Comparison of ENCODE assay signal across 21 cellular contexts in genomic region chr17:42309142-42309541, GRCh38. TPM values are rescaled to one million over a fixed set of nuclear protein-coding genes. Genes with fewer than 3 reads are reported as not detected.
DNase-seq lines count a peak whose midpoint lies in the region; TF ChIP-seq lines count a peak whose summit lies in the region.
"Had no signal": no experiment of that assay in that cellular context is flagged by ENCODE, and none has a peak within 500 bp of the region (broad histone marks: within the 10 kb centered on the region; RNA-seq: fewer than 3 reads in every experiment).

No MANE protein-coding gene starts in this region.

- H3K27ac Mint-ChIP-seq in activated CD4-positive, alpha-beta T cell treated with anti-CD3 and anti-CD28 coated beads, Interleukin-2, amount 10 ng/mL, durations not matched to agents 24 days and 14 days, result peak overlapping the region; percentile 84
- no peak overlapping the region for H3K27ac Mint-ChIP-seq in activated CD4-positive, alpha-beta T cell treated with anti-CD3 and anti-CD28 coated beads, Interleukin-2, amount 10 ng/mL, durations not matched to agents 7 days and 5 days

- peaks cover 23 to 49% (median 46%) of the 10 kb centered on the region in 4 donors for H3K4me1 ChIP-seq in esophagus muscularis mucosa
- peaks cover 22 to 53% (median 38%) of the 10 kb centered on the region in 4 donors for H3K4me1 ChIP-seq in stomach

- H3K9me3 ChIP-seq in SK-N-MC (ENCODE audit: low read depth, low read length) (no peaks in the 10 kb centered on the region), esophagus muscularis mucosa (no peaks in the 10 kb centered on the region), stomach (no peaks in the 10 kb centered on the region)
- H3K9me3 ChIP-seq: BLaER1 treated with 17β-estradiol and CSF1 and Interleukin-3, amounts not matched to agents 10 nM and 100 nM; tibial artery had no signal

- peaks cover 59% of the 10 kb centered on the region for H3K4me1 Mint-ChIP-seq in activated CD4-positive, alpha-beta T cell treated with anti-CD3 and anti-CD28 coated beads, Interleukin-2, amount 10 ng/mL, durations not matched to agents 24 days and 14 days
- H3K4me1 Mint-ChIP-seq in activated CD4-positive, alpha-beta T cell treated with anti-CD3 and anti-CD28 coated beads, Interleukin-2, amount 10 ng/mL, durations not matched to agents 7 days and 5 days, result peaks cover 71% of the 10 kb centered on the region

- H3K4me3 Mint-ChIP-seq in activated CD4-positive, alpha-beta T cell treated with anti-CD3 and anti-CD28 coated beads, Interleukin-2, amount 10 ng/mL, durations not matched to agents 24 days and 14 days, result no peak overlapping the region
- H3K4me3 Mint-ChIP-seq in activated CD4-positive, alpha-beta T cell treated with anti-CD3 and anti-CD28 coated beads, Interleukin-2, amount 10 ng/mL, durations not matched to agents 7 days and 5 days, result no peak overlapping the region

- intact Hi-C loops in activated CD4-positive, alpha-beta T cell treated with anti-CD3 and anti-CD28 coated beads, Interleukin-2, amount 10 ng/mL, durations not matched to agents 24 days and 14 days (cut with micrococcal nuclease), result no loop called here
- intact Hi-C loops in esophagus muscularis mucosa (cut with DNase I), result no loop called here
- intact Hi-C loops in stomach (cut with DNase I; ENCODE audit: low total_unique reads), result no loop called here

- 86% methylated on average over 6 of the region's 9 CpGs for WGBS in esophagus muscularis mucosa
- WGBS in stomach, 5 donors, result 82 to 91% (median 89%) methylated on average over 9 of the region's 9 CpGs

- TF ChIP-seq POLR2A in esophagus muscularis mucosa (IDR thresholded peaks at IDR 0.05; ENCODE audit: low read depth), result no peak
- TF ChIP-seq POLR2A in stomach (IDR thresholded peaks at IDR 0.05), result no peak

- DNase-seq in activated CD4-positive, alpha-beta T cell treated with anti-CD3 and anti-CD28 coated beads, Interleukin-2, amount 10 ng/mL, durations not matched to agents 24 days and 14 days, result no peak
- DNase-seq in activated CD4-positive, alpha-beta T cell treated with anti-CD3 and anti-CD28 coated beads, Interleukin-2, amount 10 ng/mL, durations not matched to agents 7 days and 5 days, result no peak
- DNase-seq in SK-N-MC (ENCODE audit: low read depth, low spot score), result no peak
- DNase-seq in esophagus muscularis mucosa (ENCODE audit: extremely low spot score), result no peak
- no peak for DNase-seq in stomach
- no peak for DNase-seq in NCI-H1930 (lab: John Stamatoyannopoulos, UW)
- DNase-seq in EL, result no peak
- DNase-seq in NCI-H2029 treated with DMSO at 0.1 percent for 48 hours (lab: John Stamatoyannopoulos, UW), result no peak
- DNase-seq: activated CD4-positive, alpha-beta T cell treated with anti-CD3 and anti-CD28 coated beads for 48 hours; activated T-cell treated with anti-CD3 and anti-CD28 coated beads, Interleukin-2, amount 50 U/mL, for 1 hour; anterior cingulate cortex; DMS53; foreskin fibroblast; NCI-H1048; NCI-H2171; NCI-H748 treated with DMSO at 0.1 percent for 48 hours; occipital lobe; stimulated activated CD4-positive, alpha-beta T cell treated with anti-CD3 and anti-CD28 coated beads, Interleukin-2, amount 100 ng/mL, for 24 hours; tibial artery had no signal

- TF ChIP-seq CTCF in esophagus muscularis mucosa (IDR thresholded peaks at IDR 0.05), result no peak
- no peak for TF ChIP-seq CTCF in stomach (IDR thresholded peaks at IDR 0.05)

- no peaks in the 10 kb centered on the region for H3K9me3 Mint-ChIP-seq in activated CD4-positive, alpha-beta T cell treated with anti-CD3 and anti-CD28 coated beads, Interleukin-2, amount 10 ng/mL, durations not matched to agents 24 days and 14 days
- no peaks in the 10 kb centered on the region for H3K9me3 Mint-ChIP-seq in activated CD4-positive, alpha-beta T cell treated with anti-CD3 and anti-CD28 coated beads, Interleukin-2, amount 10 ng/mL, durations not matched to agents 7 days and 5 days

- H3K36me3 ChIP-seq in SK-N-MC (ENCODE audit: insufficient read depth, low read length), result peaks cover 4% of the 10 kb centered on the region; the same call in 1 of the 2 replicates
- H3K36me3 ChIP-seq in esophagus muscularis mucosa, result peaks cover 37 to 93% (median 76%) of the 10 kb centered on the region in 4 donors
- peaks cover 44 to 99% (median 91%) of the 10 kb centered on the region in 4 donors for H3K36me3 ChIP-seq in stomach

- POLR2A ChIA-PET in activated CD4-positive, alpha-beta T cell treated with anti-CD3 and anti-CD28 coated beads, Interleukin-2, amount 10 ng/mL, durations not matched to agents 7 days and 5 days (lab: Charles Lee), result no interaction called here

- H3K9ac ChIP-seq in SK-N-MC (ENCODE audit: insufficient read length), result peak overlapping the region; percentile 26

- no peaks in the 10 kb centered on the region for H3K27me3 Mint-ChIP-seq in activated CD4-positive, alpha-beta T cell treated with anti-CD3 and anti-CD28 coated beads, Interleukin-2, amount 10 ng/mL, durations not matched to agents 24 days and 14 days
- no peaks in the 10 kb centered on the region for H3K27me3 Mint-ChIP-seq in activated CD4-positive, alpha-beta T cell treated with anti-CD3 and anti-CD28 coated beads, Interleukin-2, amount 10 ng/mL, durations not matched to agents 7 days and 5 days

- peaks cover 84% of the 10 kb centered on the region for H3K36me3 Mint-ChIP-seq in activated CD4-positive, alpha-beta T cell treated with anti-CD3 and anti-CD28 coated beads, Interleukin-2, amount 10 ng/mL, durations not matched to agents 24 days and 14 days (ENCODE audit: low read depth)
- H3K36me3 Mint-ChIP-seq in activated CD4-positive, alpha-beta T cell treated with anti-CD3 and anti-CD28 coated beads, Interleukin-2, amount 10 ng/mL, durations not matched to agents 7 days and 5 days (ENCODE audit: low read depth), result peaks cover 75% of the 10 kb centered on the region

- H3K4me3 ChIP-seq in SK-N-MC (no peak overlapping the region), esophagus muscularis mucosa (no peak overlapping the region), stomach (no peak overlapping the region)
- H3K4me3 ChIP-seq: BLaER1 treated with 17β-estradiol and CSF1 and Interleukin-3, amounts not matched to agents 10 nM and 100 nM; tibial artery had no signal

- TF ChIP-seq EP300 in esophagus muscularis mucosa (IDR thresholded peaks at IDR 0.05) (no peak), stomach (IDR thresholded peaks at IDR 0.05) (no peak)

- H3K27me3 ChIP-seq in esophagus muscularis mucosa (peaks cover 0 to 4% (median 0%) of the 10 kb centered on the region in 4 donors), stomach (no peaks in the 10 kb centered on the region)
- H3K27me3 ChIP-seq: BLaER1 treated with 17β-estradiol and CSF1 and Interleukin-3, amounts not matched to agents 10 nM and 100 nM; tibial artery had no signal

- CTCF ChIA-PET in activated CD4-positive, alpha-beta T cell treated with anti-CD3 and anti-CD28 coated beads, Interleukin-2, amount 10 ng/mL, durations not matched to agents 7 days and 5 days (lab: Charles Lee), result interaction anchor here (1.1 to 22.5 kb wide), 10 partner anchors 8 to 253 kb away, joined by 3 to 357 read pairs (median 5); no protein-coding TSS in a partner anchor

- H3K27ac ChIP-seq in SK-N-MC (no peak overlapping the region), esophagus muscularis mucosa (replicated peaks in 1 of 4) (peak overlapping the region; percentile 85 to 94 (median 88)), stomach (peak overlapping the region in 3 of 5 donors; percentile 37 to 90 (median 38))
- H3K27ac ChIP-seq: BLaER1 treated with 17β-estradiol and CSF1 and Interleukin-3, amounts not matched to agents 10 nM and 100 nM; HL-60 had no signal

RNA-seq across cellular contexts. Expression of gene STAT5A, which starts 20.8 kb away (rescaled TPM):
- total RNA-seq in activated CD4-positive, alpha-beta T cell treated with anti-CD3 and anti-CD28 coated beads, Interleukin-2, amount 10 ng/mL, durations not matched to agents 24 days and 14 days, result 346 and 348 TPM in 2 replicates
- total RNA-seq in activated CD4-positive, alpha-beta T cell treated with anti-CD3 and anti-CD28 coated beads, Interleukin-2, amount 10 ng/mL, durations not matched to agents 7 days and 5 days, result 100 to 1,000 TPM in 1 of 2 experiments, 10 to 100 TPM in 1; 99.5 to 108 TPM
- total RNA-seq in esophagus muscularis mucosa (10 to 100 TPM; 42.4 to 97.0 (median 62.7) TPM), stomach (10 to 100 TPM; 16.2 to 81.7 (median 20.6) TPM)
- polyA plus RNA-seq in stomach, result 10 to 100 TPM in 2 of 3 donors, 1 to 10 TPM in 1; 9.6 to 10.5 (median 10.5) TPM

RNA-seq across cellular contexts. Expression of gene STAT5B, which starts 33.0 kb away (rescaled TPM):
- total RNA-seq in activated CD4-positive, alpha-beta T cell treated with anti-CD3 and anti-CD28 coated beads, Interleukin-2, amount 10 ng/mL, durations not matched to agents 24 days and 14 days, result 184 and 189 TPM in 2 replicates
- 100 to 1,000 TPM; 150 to 164 TPM for total RNA-seq in activated CD4-positive, alpha-beta T cell treated with anti-CD3 and anti-CD28 coated beads, Interleukin-2, amount 10 ng/mL, durations not matched to agents 7 days and 5 days
- 10 to 100 TPM; 75.0 to 93.4 (median 85.2) TPM for total RNA-seq in esophagus muscularis mucosa
- total RNA-seq in stomach, result 10 to 100 TPM; 51.4 to 86.2 (median 62.4) TPM
- 10 to 100 TPM; 18.9 to 24.1 (median 19.8) TPM for polyA plus RNA-seq in stomach
